Comparison of ENCODE assay signal across 8 cellular contexts in the genomic region with DNA sequence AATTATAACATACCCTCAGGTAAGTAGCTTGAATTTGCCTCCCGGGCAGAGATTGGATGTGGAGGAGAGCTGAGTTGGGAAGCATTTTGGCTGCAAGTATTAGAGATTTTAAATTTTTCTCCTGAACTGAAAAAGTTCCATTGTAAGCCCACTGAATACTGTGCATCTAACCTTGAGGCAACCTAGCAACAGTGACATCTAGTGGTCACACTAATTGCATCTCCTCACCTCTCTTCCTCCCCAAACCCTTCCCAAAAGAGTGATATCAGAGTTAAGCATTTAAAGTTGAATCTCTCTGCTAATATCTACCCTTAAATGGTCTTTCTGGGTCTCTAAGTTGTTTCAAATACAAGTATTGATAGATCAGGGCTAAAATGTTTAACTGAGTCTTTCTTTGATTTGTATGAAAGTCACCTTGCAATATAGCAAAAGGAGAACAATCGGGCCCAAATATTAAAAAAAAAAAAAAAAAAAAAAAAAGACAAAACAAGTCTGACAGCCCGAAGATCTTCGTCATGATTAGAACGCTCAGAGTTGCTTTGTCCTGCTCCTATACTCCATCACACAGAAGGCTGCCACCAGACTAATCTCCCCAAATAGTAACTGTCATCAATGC. TPM values are rescaled to one million over a fixed set of nuclear protein-coding genes. Genes with fewer than 3 reads are reported as not detected.
DNase-seq lines count a peak whose midpoint lies in the region; ATAC-seq and TF ChIP-seq lines count a peak whose summit lies in the region.

No MANE protein-coding gene starts in this region.

- TF ChIP-seq CTCF in right atrium auricular region (IDR thresholded peaks at IDR 0.05), result peak; percentile 37 to 75

- H3K27ac ChIP-seq in right atrium auricular region, result no peak overlapping the region

- no peaks in the 10 kb centered on the region for H3K4me1 ChIP-seq in right atrium auricular region

- peak; percentile 42 for DNase-seq in COLO668 (lab: John Stamatoyannopoulos, UW; ENCODE audit: unreplicated experiment)
- peak; percentile 77 for DNase-seq in NCI-H2227 (lab: John Stamatoyannopoulos, UW; ENCODE audit: unreplicated experiment)
- DNase-seq in amniotic epithelial cell (ENCODE audit: low read depth), result peak; percentile 39
- no peak for DNase-seq in right atrium auricular region (ENCODE audit: low spot score)
- peak; percentile 14 for DNase-seq in skeletal muscle cell (ENCODE audit: low read depth)
- DNase-seq in mesenteric fat pad (ENCODE audit: low spot score), result no peak

- ATAC-seq in GM18867 (IDR thresholded peaks at IDR 0.05; ENCODE audit: unreplicated experiment) (peak; percentile 94), HG03175 (IDR thresholded peaks at IDR 0.05; ENCODE audit: unreplicated experiment) (peak; percentile 79)

- H3K4me3 ChIP-seq in right atrium auricular region (no peak overlapping the region), skeletal muscle cell (ENCODE audit: low read depth, low read length) (no peak overlapping the region)

- H3K36me3 ChIP-seq in right atrium auricular region, result no peaks in the 10 kb centered on the region

- H3K27me3 ChIP-seq in right atrium auricular region, result no peaks in the 10 kb centered on the region

- H3K9me3 ChIP-seq in right atrium auricular region, result no peaks in the 10 kb centered on the region

RNA-seq across cellular contexts. Expression of a gene that starts 40.4 kb away (rescaled TPM):
- total RNA-seq in right atrium auricular region (not detected), mesenteric fat pad (0.22 TPM)

RNA-seq across cellular contexts. Expression of a gene that starts 52.4 kb away (rescaled TPM):
- total RNA-seq in right atrium auricular region (10 to 100 TPM in 1 of 2 donors, 1 to 10 TPM in 1; 4.4 to 15.8 TPM), mesenteric fat pad (11.8 TPM)

RNA-seq across cellular contexts. Expression of a gene that starts 59.7 kb away (rescaled TPM):
- not detected for total RNA-seq in right atrium auricular region
- not detected for total RNA-seq in mesenteric fat pad

Comparison
In these comparisons a context has a peak if more than half of its experiments do, and no peak if none do; other contexts are left out.
1. DNase-seq: peak in COLO668 (single experiment), NCI-H2227 (single experiment), amniotic epithelial cell (single experiment) and skeletal muscle cell (single experiment); none in right atrium auricular region (single experiment) and mesenteric fat pad (single experiment).